ENCODE assay signal across 1 cellular context in genomic region chr5:71482132-71482531, GRCh38.
TF ChIP-seq lines count a peak whose summit lies in the region.

No MANE protein-coding gene starts in this region.

TF ChIP-seq in HepG2, 621 proteins besides CTCF, POLR2A, EP300 and RAD21 (continued from another document):
- TF ChIP-seq NFAT5 (CRISPR knock-in tag; IDR thresholded peaks at IDR 0.05): no peak
- TF ChIP-seq SAP130 (CRISPR knock-in tag; IDR thresholded peaks at IDR 0.05; ENCODE audit: low read depth): 0 out of 2 replicates have a peak, but pooled peaks have one; percentile 21
- peak; percentile 61; the same call in 1 of the 2 replicates for TF ChIP-seq THRA (CRISPR knock-in tag; IDR thresholded peaks at IDR 0.05; ENCODE audit: borderline replicate concordance)
- peak; percentile 26; the same call in 1 of the 2 replicates for TF ChIP-seq HDAC2 (CRISPR knock-in tag; IDR thresholded peaks at IDR 0.05)
- no peak for TF ChIP-seq SOX13 (IDR thresholded peaks at IDR 0.05)
- peak in 1 of 2 experiments; percentile 76; a peak in 2 of 4 replicates for TF ChIP-seq SOX13 (CRISPR knock-in tag; conservative IDR thresholded peaks at IDR 0.05 in 1 of 2, IDR thresholded peaks at IDR 0.05 in 1 of 2)
- no peak for TF ChIP-seq SKIL (CRISPR knock-in tag; IDR thresholded peaks at IDR 0.05; ENCODE audit: borderline replicate concordance)
- no peak for TF ChIP-seq BORCS8-MEF2B (CRISPR knock-in tag; IDR thresholded peaks at IDR 0.05)
- TF ChIP-seq NCOA2 (CRISPR knock-in tag; IDR thresholded peaks at IDR 0.05): peak; percentile 27; the same call in 1 of the 2 replicates
- TF ChIP-seq TBL1XR1 (IDR thresholded peaks at IDR 0.05; ENCODE audit: borderline replicate concordance, low read length, partially characterized antibody): no peak
- TF ChIP-seq ZNF331 (CRISPR knock-in tag; IDR thresholded peaks at IDR 0.05): 0 out of 2 replicates have a peak, but pooled peaks have one; percentile 24
- TF ChIP-seq SOX6 (IDR thresholded peaks at IDR 0.05): no peak
- 0 out of 2 replicates have a peak, but pooled peaks have one; percentile 36 for TF ChIP-seq SOX6 (CRISPR knock-in tag; IDR thresholded peaks at IDR 0.05)
- TF ChIP-seq SYNCRIP (IDR thresholded peaks at IDR 0.05; ENCODE audit: insufficient read depth, low read depth, low read length): no peak
- TF ChIP-seq ZNF75D (CRISPR knock-in tag; IDR thresholded peaks at IDR 0.05; ENCODE audit: borderline replicate concordance): no peak
- TF ChIP-seq AKAP8 (CRISPR knock-in tag; IDR thresholded peaks at IDR 0.05): no peak
- no peak for TF ChIP-seq GATA4 (IDR thresholded peaks at IDR 0.05; ENCODE audit: borderline replicate concordance, low read depth)
- no peak for TF ChIP-seq ZNF781 (CRISPR knock-in tag; IDR thresholded peaks at IDR 0.05; ENCODE audit: borderline replicate concordance, not compliant biosample characterization)
- TF ChIP-seq FOSL1 (CRISPR knock-in tag; IDR thresholded peaks at IDR 0.05; ENCODE audit: borderline replicate concordance): no peak
- TF ChIP-seq GATAD2A (CRISPR knock-in tag; IDR thresholded peaks at IDR 0.05): peak; percentile 75
